7 cellular contexts compared by ENCODE assay signal in genomic region chr17:83055176-83055575, GRCh38. TPM values are rescaled to one million over a fixed set of nuclear protein-coding genes. Genes with fewer than 3 reads are reported as not detected.
DNase-seq lines count a peak whose midpoint lies in the region; ATAC-seq, FAIRE-seq and TF ChIP-seq lines count a peak whose summit lies in the region.
"Not testable (repeated sequence)": the region's sequence is repeated elsewhere in the genome, so short reads cannot be mapped to it uniquely, and the experiment has no call there.

No MANE protein-coding gene starts in this region.

- not testable (repeated sequence) for H3K27me3 ChIP-seq in right atrium auricular region, right lobe of liver, neutrophil

- H3K27me3 Mint-ChIP-seq in stimulated activated naive B cell treated with anti-CD40 and anti-IgM and Interleukin-4, amounts not matched to agents 10 μg/mL and 1 μg/mL and 100 μg/mL, for 72 hours, result not testable (repeated sequence)

- H3K9me3 ChIP-seq in right atrium auricular region, right lobe of liver, neutrophil: not testable (repeated sequence)

- not testable (repeated sequence) for H3K27ac Mint-ChIP-seq in stimulated activated naive B cell treated with anti-CD40 and anti-IgM and Interleukin-4, amounts not matched to agents 10 μg/mL and 1 μg/mL and 100 μg/mL, for 72 hours

- not testable (repeated sequence) for H3K36me3 Mint-ChIP-seq in stimulated activated naive B cell treated with anti-CD40 and anti-IgM and Interleukin-4, amounts not matched to agents 10 μg/mL and 1 μg/mL and 100 μg/mL, for 72 hours

- H3K4me1 ChIP-seq in right atrium auricular region (peaks cover 0 to 37% of the 10 kb centered on the region in 2 donors), neutrophil (ENCODE audit: control insufficient read depth in 1 of 2, insufficient read depth in 1 of 2, low read depth in 1 of 2, low read length in 1 of 2) (peaks cover 42% of the 10 kb centered on the region in 2 experiments)
- H3K4me1 ChIP-seq in right lobe of liver, result not testable (repeated sequence)

- peak; percentile 55 for FAIRE-seq in urothelium cell line (lab: Jason Lieb, UNC)

- intact Hi-C loops in right lobe of liver (cut with DNase I), result not testable (repeated sequence)

- DNase-seq in activated CD8-positive, alpha-beta memory T cell treated with anti-CD3 and anti-CD28 coated beads, Interleukin-2, amount 50 U/mL, for 4 hours, result peak; percentile 11
- peak; percentile 36 for DNase-seq in coronary artery (ENCODE audit: low spot score)
- DNase-seq in right atrium auricular region (ENCODE audit: low spot score), result peak; percentile 13
- peak in 2 of 3 donors; percentile 14 to 42 for DNase-seq in right lobe of liver
- DNase-seq in stimulated activated naive B cell treated with anti-CD40 and anti-IgM and Interleukin-4, amounts not matched to agents 10 μg/mL and 1 μg/mL and 100 μg/mL, for 72 hours, result peak; percentile 0
- not testable (repeated sequence) for DNase-seq in urothelium cell line (ENCODE audit: low spot score)

- H3K4me1 Mint-ChIP-seq in stimulated activated naive B cell treated with anti-CD40 and anti-IgM and Interleukin-4, amounts not matched to agents 10 μg/mL and 1 μg/mL and 100 μg/mL, for 72 hours, result peaks cover 12 to 18% of the 10 kb centered on the region in 2 donors

- not testable (repeated sequence) for H3K4me3 Mint-ChIP-seq in stimulated activated naive B cell treated with anti-CD40 and anti-IgM and Interleukin-4, amounts not matched to agents 10 μg/mL and 1 μg/mL and 100 μg/mL, for 72 hours

- H3K9me3 Mint-ChIP-seq in stimulated activated naive B cell treated with anti-CD40 and anti-IgM and Interleukin-4, amounts not matched to agents 10 μg/mL and 1 μg/mL and 100 μg/mL, for 72 hours, result not testable (repeated sequence)

- TF ChIP-seq POLR2A in right lobe of liver (IDR thresholded peaks at IDR 0.05), result not testable (repeated sequence)

- H3K36me3 ChIP-seq in right atrium auricular region, right lobe of liver, neutrophil: not testable (repeated sequence)

- H3K27ac ChIP-seq in coronary artery (peak overlapping the region in 1 of 2 donors; percentile 85), neutrophil (peak overlapping the region; percentile 96)
- not testable (repeated sequence) for H3K27ac ChIP-seq in right atrium auricular region, right lobe of liver

- not testable (repeated sequence) for ATAC-seq in right lobe of liver; stimulated activated naive B cell treated with anti-CD40 and anti-IgM and Interleukin-4, amounts not matched to agents 10 μg/mL and 1 μg/mL and 100 μg/mL, for 72 hours (replicated peaks)

- not testable (repeated sequence) for TF ChIP-seq CTCF in coronary artery (IDR thresholded peaks at IDR 0.05); right atrium auricular region (IDR thresholded peaks at IDR 0.05); right lobe of liver (IDR thresholded peaks at IDR 0.05); neutrophil (IDR thresholded peaks at IDR 0.05)

- not testable (repeated sequence) for H3K4me3 ChIP-seq in coronary artery; right atrium auricular region; right lobe of liver; neutrophil (ENCODE audit: low read depth in 1 of 2, low read length in 1 of 2)

- 84% methylated on average over 21 of the region's 25 CpGs for WGBS in right lobe of liver (ENCODE audit: insufficient coverage, low coverage, low lambda C conversion rate, missing lambda C conversion rate)

RNA-seq across cellular contexts. Expression of gene METRNL, which starts 24.2 kb away (rescaled TPM):
- total RNA-seq in right atrium auricular region, result 100 to 1,000 TPM in 1 of 2 donors, 10 to 100 TPM in 1; 62.9 to 104 TPM
- total RNA-seq in right lobe of liver, result 10 to 100 TPM in 1 of 6 experiments, 1 to 10 TPM in 5; 2.3 to 18.6 (median 5.9) TPM
